26 cellular contexts compared by ENCODE assay signal in genomic region chr2:236109061-236109460, GRCh38. TPM values are rescaled to one million over a fixed set of nuclear protein-coding genes. Genes with fewer than 3 reads are reported as not detected.
"Had no signal": no experiment of that assay in that cellular context is flagged by ENCODE, and none has a peak within 500 bp of the region (broad histone marks: within the 10 kb centered on the region; RNA-seq: fewer than 3 reads in every experiment).

No MANE protein-coding gene starts in this region.

- H3K27ac Mint-ChIP-seq: activated B cell treated with CpG ODN at 0.5 μM for 24 hours; activated CD8-positive, alpha-beta T cell treated with anti-CD3 and anti-CD28 coated beads for 36 hours; activated naive CD4-positive, alpha-beta T cell treated with anti-CD3 and anti-CD28 coated beads, Interleukin-2, amount 50 U/mL, for 24 hours; activated T-cell treated with anti-CD3 and anti-CD28 coated beads, Interleukin-2, amount 50 U/mL, for 72 hours; activated T-helper 2 cell treated with anti-CD3 and anti-CD28 coated beads, Interferon-gamma antibody, Interleukin-2, Interleukin-4, amounts not matched to agents 10 μg/mL and 5 μg/mL and 100 μg/mL, durations not matched to agents 14 hours and 24 hours and 36 hours; T-helper 1 cell treated with Interleukin-12 subunit alpha and Interleukin-12 subunit beta and Interleukin-4 antibody, amounts not matched to agents 30 μg/mL and 1 μg/mL, for 36 hours had no signal

- H3K4me1 Mint-ChIP-seq: activated B cell treated with CpG ODN at 0.5 μM for 24 hours; activated naive CD4-positive, alpha-beta T cell treated with anti-CD3 and anti-CD28 coated beads, Interleukin-2, amount 50 U/mL, for 24 hours had no signal

- H3K4me1 ChIP-seq: ascending aorta, body of pancreas, Peyer's patch, SJSA1 had no signal

- H3K36me3 Mint-ChIP-seq: activated naive CD4-positive, alpha-beta T cell treated with anti-CD3 and anti-CD28 coated beads, Interleukin-2, amount 50 U/mL, for 24 hours had no signal

- H3K27me3 ChIP-seq: ascending aorta, body of pancreas, MG63, Peyer's patch, SJSA1 had no signal

- H3K4me3 Mint-ChIP-seq: activated B cell treated with CpG ODN at 0.5 μM for 24 hours; activated CD8-positive, alpha-beta T cell treated with anti-CD3 and anti-CD28 coated beads for 36 hours; activated naive CD4-positive, alpha-beta T cell treated with anti-CD3 and anti-CD28 coated beads, Interleukin-2, amount 50 U/mL, for 24 hours; activated T-cell treated with anti-CD3 and anti-CD28 coated beads, Interleukin-2, amount 50 U/mL, for 72 hours; T-helper 1 cell treated with Interleukin-12 subunit alpha and Interleukin-12 subunit beta and Interleukin-4 antibody, amounts not matched to agents 30 μg/mL and 1 μg/mL, for 36 hours had no signal

- H3K27ac ChIP-seq: ascending aorta, body of pancreas, Peyer's patch, RWPE1, SJSA1 had no signal

- H3K9me3 ChIP-seq: ascending aorta, body of pancreas, MG63, Peyer's patch, SJSA1 had no signal

- ATAC-seq: activated CD8-positive, alpha-beta T cell treated with anti-CD3 and anti-CD28 coated beads for 36 hours; activated T-cell treated with anti-CD3 and anti-CD28 coated beads, Interleukin-2, amount 50 U/mL, for 72 hours; body of pancreas; SK-N-SH treated with all-trans-retinoic acid at 6 μM for 48 hours had no signal

- H3K9me3 Mint-ChIP-seq: activated B cell treated with CpG ODN at 0.5 μM for 24 hours; activated CD8-positive, alpha-beta T cell treated with anti-CD3 and anti-CD28 coated beads for 36 hours; activated naive CD4-positive, alpha-beta T cell treated with anti-CD3 and anti-CD28 coated beads, Interleukin-2, amount 50 U/mL, for 24 hours; activated T-cell treated with anti-CD3 and anti-CD28 coated beads, Interleukin-2, amount 50 U/mL, for 72 hours; activated T-helper 2 cell treated with anti-CD3 and anti-CD28 coated beads, Interferon-gamma antibody, Interleukin-2, Interleukin-4, amounts not matched to agents 10 μg/mL and 5 μg/mL and 100 μg/mL, durations not matched to agents 14 hours and 24 hours and 36 hours; T-helper 1 cell treated with Interleukin-12 subunit alpha and Interleukin-12 subunit beta and Interleukin-4 antibody, amounts not matched to agents 30 μg/mL and 1 μg/mL, for 36 hours had no signal

- DNase-seq: activated B cell treated with CpG ODN at 0.5 μM for 24 hours; activated CD4-positive, alpha-beta T cell treated with anti-CD3 and anti-CD28 coated beads for 1 hour; activated CD8-positive, alpha-beta memory T cell treated with anti-CD3 and anti-CD28 coated beads, Interleukin-2, amount 50 U/mL, for 4 hours; activated CD8-positive, alpha-beta T cell treated with anti-CD3 and anti-CD28 coated beads for 36 hours; activated naive CD4-positive, alpha-beta T cell; activated T-cell treated with anti-CD3 and anti-CD28 coated beads, Interleukin-2, amount 50 U/mL, for 72 hours; body of pancreas; MG63; MV-4-11; NCI-H1092 treated with DMSO at 0.1 percent for 48 hours; NCI-H1417 treated with DMSO at 0.1 percent for 48 hours; NCI-H1694; NCI-H2029; NCI-H2107; NCI-H510A treated with DMSO at 0.1 percent for 48 hours; NCI-H69; Peyer's patch; Right ventricle myocardium superior had no signal

- H3K36me3 ChIP-seq: ascending aorta, MG63, Peyer's patch, SJSA1 had no signal

- H3K4me3 ChIP-seq: ascending aorta, body of pancreas, MG63, Peyer's patch, SJSA1 had no signal

RNA-seq across cellular contexts. Expression of gene GBX2, which starts 59.1 kb away (rescaled TPM):
- total RNA-seq: activated B cell treated with CpG ODN at 0.5 μM for 24 hours; activated CD8-positive, alpha-beta T cell treated with anti-CD3 and anti-CD28 coated beads for 36 hours; activated T-cell treated with anti-CD3 and anti-CD28 coated beads, Interleukin-2, amount 50 U/mL, for 72 hours; activated T-helper 2 cell treated with anti-CD3 and anti-CD28 coated beads, Interferon-gamma antibody, Interleukin-2, Interleukin-4, amounts not matched to agents 10 μg/mL and 5 μg/mL and 100 μg/mL, durations not matched to agents 14 hours and 24 hours and 36 hours; ascending aorta; body of pancreas; bronchial epithelial cell; Peyer's patch; Right ventricle myocardium superior had no signal
